In the genomic region with DNA sequence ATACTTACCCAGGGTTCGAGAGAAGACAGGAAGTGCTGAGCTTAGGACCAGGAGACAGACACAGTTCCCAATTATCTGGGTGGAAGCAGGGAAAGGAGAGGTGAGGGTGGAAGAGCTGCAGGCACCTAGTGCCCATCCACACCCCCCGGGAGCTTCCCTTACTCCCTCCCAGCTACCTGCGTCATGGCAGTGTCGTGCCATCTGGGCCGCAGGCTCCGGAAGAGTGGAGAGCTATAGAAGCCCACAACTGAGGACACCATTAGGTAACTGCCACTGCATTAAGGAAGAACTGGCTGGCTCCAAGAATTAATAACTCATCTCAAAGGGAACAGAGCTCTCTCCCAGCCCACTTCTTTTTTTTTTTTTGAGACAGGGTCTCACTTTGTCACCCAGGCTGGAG, we compare ENCODE assay signal across 33 cellular contexts. TPM values are rescaled to one million over a fixed set of nuclear protein-coding genes. Genes with fewer than 3 reads are reported as not detected.
"Had no signal": no experiment of that assay in that cellular context is flagged by ENCODE, and none has a peak within 500 bp of the region (broad histone marks: within the 10 kb centered on the region; RNA-seq: fewer than 3 reads in every experiment).

No MANE protein-coding gene starts in this region.

- H3K27ac Mint-ChIP-seq: activated B cell treated with CpG ODN at 0.5 μM for 24 hours; activated CD4-positive, alpha-beta memory T cell treated with anti-CD3 and anti-CD28 coated beads for 36 hours; activated CD4-positive, alpha-beta T cell treated with anti-CD3 and anti-CD28 coated beads, Interleukin-2, amount 10 ng/mL, durations not matched to agents 24 days and 14 days; activated CD8-positive, alpha-beta T cell treated with anti-CD3 and anti-CD28 coated beads for 36 hours; activated naive CD4-positive, alpha-beta T cell treated with anti-CD3 and anti-CD28 coated beads for 36 hours; activated naive CD8-positive, alpha-beta T cell treated with anti-CD3 and anti-CD28 coated beads for 36 hours; activated T-helper 1 cell treated with anti-CD3 and anti-CD28 coated beads, Interleukin-12 subunit alpha, Interleukin-12 subunit beta, Interleukin-2, Interleukin-4 antibody, amounts not matched to agents 30 ng/mL and 10 ng/mL and 1 ng/mL, durations not matched to agents 14 hours and 24 hours and 36 hours; activated T-helper 17 cell treated with anti-CD3 and anti-CD28 coated beads, Interleukin-2, amount 50 U/mL, for 72 hours; T-helper 1 cell treated with Interleukin-12 subunit alpha and Interleukin-12 subunit beta and Interleukin-4 antibody, amounts not matched to agents 30 μg/mL and 1 μg/mL, for 36 hours; T-helper 2 cell treated with Interferon-gamma antibody and Interleukin-4, amounts not matched to agents 5 μg/mL and 100 μg/mL, for 36 hours had no signal

- H3K4me1 Mint-ChIP-seq: activated B cell treated with CpG ODN at 0.5 μM for 24 hours; activated naive CD8-positive, alpha-beta T cell treated with anti-CD3 and anti-CD28 coated beads for 36 hours had no signal

- DNase-seq: activated B cell treated with CpG ODN at 0.5 μM for 24 hours; activated CD4-positive, alpha-beta memory T cell treated with anti-CD3 and anti-CD28 coated beads for 36 hours; activated CD4-positive, alpha-beta T cell treated with anti-CD3 and anti-CD28 coated beads for 4 hours; activated CD4-positive, alpha-beta T cell treated with anti-CD3 and anti-CD28 coated beads, Interleukin-2, amount 10 ng/mL, durations not matched to agents 24 days and 14 days; activated CD4-positive, alpha-beta T cell treated with anti-CD3 and anti-CD28 coated beads, Interleukin-2, amount 50 U/mL, for 1 hour; activated CD4-positive, alpha-beta T cell treated with anti-CD3 and anti-CD28 coated beads, Interleukin-2, amount 50 U/mL, for 4 hours; activated CD4-positive, CD25-positive, alpha-beta regulatory T cell treated with anti-CD3 and anti-CD28 coated beads, Interleukin-2, amount 50 U/mL, for 72 hours; activated CD8-positive, alpha-beta memory T cell treated with anti-CD3 and anti-CD28 coated beads, Interleukin-2, amount 50 U/mL, for 4 hours; activated CD8-positive, alpha-beta T cell treated with anti-CD3 and anti-CD28 coated beads for 36 hours; activated effector memory CD4-positive, alpha-beta T cell treated with anti-CD3 and anti-CD28 coated beads, Interleukin-2, amount 50 U/mL, for 16 hours; activated gamma-delta T cell treated with Interleukin-2 at 50 U/mL for 16 hours; activated naive CD4-positive, alpha-beta T cell; activated naive CD4-positive, alpha-beta T cell treated with anti-CD3 and anti-CD28 coated beads for 36 hours; activated naive CD4-positive, alpha-beta T cell treated with anti-CD3 and anti-CD28 coated beads, Interleukin-2, amount 50 U/mL, for 16 hours; activated naive CD8-positive, alpha-beta T cell treated with anti-CD3 and anti-CD28 coated beads for 36 hours; activated T-cell treated with anti-CD3 and anti-CD28 coated beads for 4 hours; activated T-cell treated with anti-CD3 and anti-CD28 coated beads, Interleukin-2, amount 50 U/mL, for 1 hour; activated T-cell treated with anti-CD3 and anti-CD28 coated beads, Interleukin-2, amount 50 U/mL, for 4 hours; activated T-cell treated with anti-CD3 and anti-CD28 coated beads, Interleukin-2, amount 50 U/mL, for 72 hours; adrenal gland; amniotic stem cell; body of pancreas; brain microvascular endothelial cell; central memory CD4-positive, alpha-beta T cell; T-helper 1 cell; T-helper 2 cell; T-helper 9 cell had no signal

- ATAC-seq: activated CD8-positive, alpha-beta T cell treated with anti-CD3 and anti-CD28 coated beads for 36 hours; activated naive CD4-positive, alpha-beta T cell treated with anti-CD3 and anti-CD28 coated beads, Interleukin-2, amount 50 U/mL, for 72 hours; activated T-cell treated with anti-CD3 and anti-CD28 coated beads, Interleukin-2, amount 50 U/mL, for 4 hours; activated T-cell treated with anti-CD3 and anti-CD28 coated beads, Interleukin-2, amount 50 U/mL, for 72 hours; activated T-helper 17 cell treated with anti-CD3 and anti-CD28 coated beads, Interleukin-2, amount 50 U/mL, for 72 hours; body of pancreas had no signal

- H3K9me3 Mint-ChIP-seq: activated B cell treated with CpG ODN at 0.5 μM for 24 hours; activated CD4-positive, alpha-beta memory T cell treated with anti-CD3 and anti-CD28 coated beads for 36 hours; activated CD4-positive, alpha-beta T cell treated with anti-CD3 and anti-CD28 coated beads, Interleukin-2, amount 10 ng/mL, durations not matched to agents 24 days and 14 days; activated CD8-positive, alpha-beta T cell treated with anti-CD3 and anti-CD28 coated beads for 36 hours; activated naive CD4-positive, alpha-beta T cell treated with anti-CD3 and anti-CD28 coated beads for 36 hours; activated naive CD4-positive, alpha-beta T cell treated with anti-CD3 and anti-CD28 coated beads, Interleukin-2, amount 50 U/mL, for 72 hours; activated naive CD8-positive, alpha-beta T cell treated with anti-CD3 and anti-CD28 coated beads for 36 hours; activated T-cell treated with anti-CD3 and anti-CD28 coated beads, Interleukin-2, amount 50 U/mL, for 4 hours; activated T-cell treated with anti-CD3 and anti-CD28 coated beads, Interleukin-2, amount 50 U/mL, for 72 hours; activated T-helper 1 cell treated with anti-CD3 and anti-CD28 coated beads, Interleukin-12 subunit alpha, Interleukin-12 subunit beta, Interleukin-2, Interleukin-4 antibody, amounts not matched to agents 30 ng/mL and 10 ng/mL and 1 ng/mL, durations not matched to agents 14 hours and 24 hours and 36 hours; activated T-helper 17 cell treated with anti-CD3 and anti-CD28 coated beads, Interleukin-2, amount 50 U/mL, for 72 hours; T-helper 1 cell treated with Interleukin-12 subunit alpha and Interleukin-12 subunit beta and Interleukin-4 antibody, amounts not matched to agents 30 μg/mL and 1 μg/mL, for 36 hours; T-helper 2 cell treated with Interferon-gamma antibody and Interleukin-4, amounts not matched to agents 5 μg/mL and 100 μg/mL, for 36 hours had no signal

- H3K4me3 Mint-ChIP-seq: activated B cell treated with CpG ODN at 0.5 μM for 24 hours; activated CD4-positive, alpha-beta memory T cell treated with anti-CD3 and anti-CD28 coated beads for 36 hours; activated CD4-positive, alpha-beta T cell treated with anti-CD3 and anti-CD28 coated beads, Interleukin-2, amount 10 ng/mL, durations not matched to agents 24 days and 14 days; activated CD8-positive, alpha-beta T cell treated with anti-CD3 and anti-CD28 coated beads for 36 hours; activated naive CD4-positive, alpha-beta T cell treated with anti-CD3 and anti-CD28 coated beads for 36 hours; activated naive CD8-positive, alpha-beta T cell treated with anti-CD3 and anti-CD28 coated beads for 36 hours; activated T-cell treated with anti-CD3 and anti-CD28 coated beads, Interleukin-2, amount 50 U/mL, for 4 hours; activated T-cell treated with anti-CD3 and anti-CD28 coated beads, Interleukin-2, amount 50 U/mL, for 72 hours; activated T-helper 1 cell treated with anti-CD3 and anti-CD28 coated beads, Interleukin-12 subunit alpha, Interleukin-12 subunit beta, Interleukin-2, Interleukin-4 antibody, amounts not matched to agents 30 ng/mL and 10 ng/mL and 1 ng/mL, durations not matched to agents 14 hours and 24 hours and 36 hours; activated T-helper 17 cell treated with anti-CD3 and anti-CD28 coated beads, Interleukin-2, amount 50 U/mL, for 72 hours; T-helper 1 cell treated with Interleukin-12 subunit alpha and Interleukin-12 subunit beta and Interleukin-4 antibody, amounts not matched to agents 30 μg/mL and 1 μg/mL, for 36 hours; T-helper 2 cell treated with Interferon-gamma antibody and Interleukin-4, amounts not matched to agents 5 μg/mL and 100 μg/mL, for 36 hours had no signal

- H3K36me3 Mint-ChIP-seq: activated naive CD8-positive, alpha-beta T cell treated with anti-CD3 and anti-CD28 coated beads for 36 hours had no signal

- H3K27me3 Mint-ChIP-seq: activated B cell treated with CpG ODN at 0.5 μM for 24 hours had no signal

RNA-seq across cellular contexts. Expression of gene DHH, which starts 5.8 kb away (rescaled TPM):
- total RNA-seq: activated CD4-positive, alpha-beta memory T cell treated with anti-CD3 and anti-CD28 coated beads for 36 hours; activated CD8-positive, alpha-beta memory T cell treated with anti-CD3 and anti-CD28 coated beads for 36 hours; activated naive CD8-positive, alpha-beta T cell treated with anti-CD3 and anti-CD28 coated beads for 36 hours; body of pancreas had no signal

RNA-seq across cellular contexts. Expression of gene RHEBL1, which starts 30.6 kb away (rescaled TPM):
- total RNA-seq: body of pancreas had no signal
